8 cellular contexts compared by ENCODE assay signal in the genomic region with DNA sequence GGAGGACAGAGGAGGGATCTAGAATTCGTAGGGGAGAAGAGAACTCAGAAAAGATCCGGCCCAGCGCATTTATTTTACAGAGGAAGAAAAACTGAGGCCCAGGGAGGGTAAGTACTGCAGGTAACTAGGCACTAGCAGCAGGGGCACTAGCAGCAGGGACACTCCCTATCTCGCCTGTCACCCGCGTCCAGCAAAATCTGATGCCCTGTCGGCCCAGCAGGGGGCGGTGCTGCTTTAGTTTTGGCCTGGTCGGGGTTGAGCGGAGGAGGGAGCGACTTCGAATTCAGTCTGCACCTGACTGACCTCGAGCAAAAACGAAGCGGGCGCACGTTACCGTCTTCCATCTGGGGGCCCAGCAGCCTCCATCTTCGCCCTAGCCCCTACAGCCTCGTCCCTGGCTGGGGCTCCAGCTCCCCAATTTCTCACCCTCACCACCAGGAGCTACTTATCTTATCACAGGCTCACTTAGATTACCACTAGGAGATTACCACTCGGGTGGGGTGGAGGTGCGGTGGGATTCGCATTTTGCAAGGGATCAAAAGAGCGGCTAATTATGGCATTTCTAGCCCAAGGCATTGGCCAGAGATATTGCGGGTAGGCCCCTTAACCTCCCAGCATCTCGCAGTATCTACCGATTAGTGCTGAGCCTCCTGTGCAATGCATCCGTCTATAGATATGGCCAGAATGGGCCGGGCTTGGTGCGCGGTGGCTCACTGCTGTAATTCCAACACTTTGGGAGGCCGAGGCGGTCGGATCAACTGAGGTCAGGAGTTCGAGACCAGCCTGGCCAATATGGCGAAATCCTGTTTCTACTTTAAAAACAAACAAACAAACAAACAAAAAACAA. TPM values are rescaled to one million over a fixed set of nuclear protein-coding genes. Genes with fewer than 3 reads are reported as not detected.
DNase-seq lines count a peak whose midpoint lies in the region; ATAC-seq and TF ChIP-seq lines count a peak whose summit lies in the region.

No MANE protein-coding gene starts in this region.

- H3K27ac ChIP-seq in upper lobe of right lung: no peak overlapping the region

- intact Hi-C loops in left ventricle myocardium superior (cut with micrococcal nuclease) (no loop called here), upper lobe of right lung (cut with DNase I) (no loop called here)

- POLR2A ChIA-PET in T-cell (lab: Charles Lee): interaction anchor here in 1 of 2 donors (0.6 to 1.0 kb wide), 4 partner anchors 21 to 955 kb away, joined by 4 to 9 read pairs (median 6); no protein-coding TSS in a partner anchor

- peak overlapping the region; percentile 86 to 93 (median 90) for H3K4me3 Mint-ChIP-seq in T-cell
- peak overlapping the region; percentile 93 for H3K4me3 Mint-ChIP-seq in progenitor cell of endocrine pancreas (ENCODE audit: low read depth)

- H3K27ac Mint-ChIP-seq in T-cell (peak overlapping the region; percentile 50 to 93), progenitor cell of endocrine pancreas (no peak overlapping the region)

- H3K36me3 Mint-ChIP-seq in T-cell (no peaks in the 10 kb centered on the region), progenitor cell of endocrine pancreas (ENCODE audit: insufficient read depth) (no peaks in the 10 kb centered on the region)

- CTCF ChIA-PET in T-cell (lab: Charles Lee): interaction anchor here (0.5 to 1.8 kb wide), 9 partner anchors 11 to 596 kb away, joined by 3 to 7 read pairs (median 6); no protein-coding TSS in a partner anchor

- peaks cover 26% of the 10 kb centered on the region for H3K4me1 ChIP-seq in upper lobe of right lung

- H3K27me3 Mint-ChIP-seq in T-cell: peaks cover 15 to 51% of the 10 kb centered on the region in 2 donors
- H3K27me3 Mint-ChIP-seq in progenitor cell of endocrine pancreas: peaks cover 31% of the 10 kb centered on the region

- H3K36me3 ChIP-seq in upper lobe of right lung: no peaks in the 10 kb centered on the region

- DNase-seq in NCI-H1436 treated with DMSO at 0.1 percent for 48 hours (lab: John Stamatoyannopoulos, UW): peak; percentile 55
- DNase-seq in T-cell: peak; percentile 79 to 95 (median 88)
- DNase-seq in amniotic stem cell (lab: John Stamatoyannopoulos, UW): peak; percentile 46
- DNase-seq in left ventricle myocardium superior: peak; percentile 90
- peak; percentile 94 for DNase-seq in progenitor cell of endocrine pancreas (ENCODE audit: low spot score, unreplicated experiment)
- peak; percentile 92 for DNase-seq in upper lobe of right lung

- no peaks in the 10 kb centered on the region for H3K9me3 Mint-ChIP-seq in T-cell
- H3K9me3 Mint-ChIP-seq in progenitor cell of endocrine pancreas (ENCODE audit: low read depth): no peaks in the 10 kb centered on the region

- peak; percentile 92 for TF ChIP-seq CTCF in GM12874 (IDR thresholded peaks at IDR 0.05; ENCODE audit: insufficient read depth, low read depth, low read length)
- peak; percentile 94 for TF ChIP-seq CTCF in progenitor cell of endocrine pancreas (IDR thresholded peaks at IDR 0.05; ENCODE audit: unreplicated experiment)
- TF ChIP-seq CTCF in upper lobe of right lung (IDR thresholded peaks at IDR 0.05): peak; percentile 83

- H3K27me3 ChIP-seq in upper lobe of right lung: peaks cover 51% of the 10 kb centered on the region

- no peaks in the 10 kb centered on the region for H3K9me3 ChIP-seq in upper lobe of right lung

- peaks cover 35 to 56% (median 51%) of the 10 kb centered on the region in 3 donors for H3K4me1 Mint-ChIP-seq in T-cell
- H3K4me1 Mint-ChIP-seq in progenitor cell of endocrine pancreas (ENCODE audit: low read depth): peaks cover 6% of the 10 kb centered on the region

- ATAC-seq in HG02852 (IDR thresholded peaks at IDR 0.05; ENCODE audit: unreplicated experiment) (peak; percentile 96), T-cell (replicated peaks in 1 of 4) (peak; percentile 79 to 83 (median 82)), left ventricle myocardium superior (peak; percentile 97), upper lobe of right lung (peak; percentile 98)

- peak overlapping the region; percentile 44 for H3K4me3 ChIP-seq in upper lobe of right lung

RNA-seq across cellular contexts. Expression of gene CD8A, which starts 17.8 kb away (rescaled TPM):
- total RNA-seq in T-cell (100 to 1,000 TPM in 4 of 5 donors, 10 to 100 TPM in 1; 92.1 to 194 (median 158) TPM), left ventricle myocardium superior (1.5 TPM), progenitor cell of endocrine pancreas (0.13 and 0.19 TPM in 2 replicates), upper lobe of right lung (7.4 TPM)

RNA-seq across cellular contexts. Expression of gene CD8B, which starts 53.1 kb away (rescaled TPM):
- 100 to 1,000 TPM in 3 of 5 donors, 10 to 100 TPM in 2; 50.8 to 206 (median 117) TPM for total RNA-seq in T-cell
- 1.2 TPM for total RNA-seq in left ventricle myocardium superior
- 0.62 TPM in 1 of 2 replicates, not detected in the other for total RNA-seq in progenitor cell of endocrine pancreas
- 2.1 TPM for total RNA-seq in upper lobe of right lung

Comparison
In these comparisons a context has a peak if more than half of its experiments do, and no peak if none do; other contexts are left out.
1. RNA of gene CD8A, which starts 17.8 kb away (total RNA-seq): 92.1 to 194 TPM in T-cell; 7.4 TPM in upper lobe of right lung (single experiment), 1.5 TPM in left ventricle myocardium superior (single experiment) and 0.13 to 0.19 TPM in progenitor cell of endocrine pancreas; every median in the first group is over 10 times any median in the second.
2. RNA of gene CD8B, which starts 53.1 kb away (total RNA-seq): 50.8 to 206 TPM in T-cell; 2.1 TPM in upper lobe of right lung (single experiment), 1.2 TPM in left ventricle myocardium superior (single experiment) and 0.62 TPM in progenitor cell of endocrine pancreas; every median in the first group is over 10 times any median in the second.
3. Peak in every context shown above with its lines, with median percentiles within 50 percentile points of each other: CTCF ChIP-seq, ATAC-seq and DNase-seq.